In the genomic region with DNA sequence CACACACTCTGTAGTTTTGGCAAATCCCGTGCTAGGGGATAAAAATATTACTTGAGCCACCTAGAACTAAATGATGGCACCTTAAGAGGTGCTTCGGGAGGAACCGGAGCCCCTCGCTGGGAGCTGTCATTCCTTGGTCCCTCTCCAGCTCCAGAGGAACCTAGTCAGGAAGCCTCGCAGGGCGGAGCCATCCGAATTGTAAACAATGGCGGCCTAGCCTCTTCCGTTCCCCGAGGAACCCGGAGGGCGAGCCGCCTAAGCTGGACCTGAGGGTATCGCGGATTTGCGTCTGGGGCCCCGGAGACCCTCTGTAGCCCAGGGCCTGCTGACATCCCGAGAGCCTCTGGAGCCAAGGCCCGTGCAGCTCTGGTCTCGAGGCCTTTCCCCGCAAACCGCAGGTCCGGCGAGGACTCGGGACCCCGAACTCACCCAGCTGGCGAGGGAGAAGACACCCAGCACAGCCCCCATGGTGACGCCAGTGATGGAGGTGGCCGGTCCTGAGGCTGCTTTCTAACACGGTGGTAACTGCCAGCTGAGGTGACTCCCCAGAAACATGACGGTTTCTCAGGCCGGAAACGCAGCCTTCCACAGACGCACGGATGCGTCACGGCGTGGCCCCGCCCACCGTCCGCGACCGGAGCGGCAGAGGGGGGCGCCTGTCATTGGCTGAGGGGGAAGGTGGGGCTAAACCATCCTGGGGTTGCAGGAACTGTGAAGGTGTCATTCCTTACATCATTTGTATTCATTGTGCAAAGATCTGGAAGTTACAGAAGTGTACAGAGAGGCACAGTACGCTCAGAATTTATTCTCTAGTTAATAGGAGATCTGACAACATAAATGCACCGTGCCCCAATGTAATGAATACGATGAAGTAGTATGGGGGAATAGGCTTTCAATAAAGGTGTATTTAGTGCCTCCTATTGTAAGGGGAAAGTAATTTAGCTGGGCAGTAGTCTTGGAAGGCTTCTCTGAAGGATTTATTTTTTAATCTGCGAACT, we compare ENCODE assay signal across 8 cellular contexts. TPM values are rescaled to one million over a fixed set of nuclear protein-coding genes. Genes with fewer than 3 reads are reported as not detected.
DNase-seq lines count a peak whose midpoint lies in the region; ATAC-seq and TF ChIP-seq lines count a peak whose summit lies in the region.

Gene SERINC3 (minus strand): TSS at position 587 of the 998 bp plus-strand sequence. CDS start 119 bp downstream, at position 468.

- ATAC-seq in GM21723 (IDR thresholded peaks at IDR 0.05; ENCODE audit: unreplicated experiment) (peak; percentile 93), Panc1 (peak; percentile 99)
- ATAC-seq in activated T-cell treated with anti-CD3 and anti-CD28 coated beads, Interleukin-2, amount 50 U/mL, for 4 hours, result peak; percentile 99 to 100

- H3K4me3 Mint-ChIP-seq in activated T-cell treated with anti-CD3 and anti-CD28 coated beads, Interleukin-2, amount 50 U/mL, for 4 hours, result peak within 1 kb of the TSS; percentile 89

- intact Hi-C loops in Panc1 (cut with micrococcal nuclease; ENCODE audit: unreplicated experiment), result no loop called here

- POLR2A ChIA-PET in Panc1 (lab: Charles Lee), result interaction anchor here (0.6 kb wide), 3 partner anchors 18 to 81 kb away, joined by 3 to 5 read pairs (median 3); no protein-coding TSS in a partner anchor

- H2AFZ ChIP-seq in KMS-11 (ENCODE audit: low read depth), result peak within 1 kb of the TSS; percentile 53

- H3K4me3 ChIP-seq in KMS-11 (IDR thresholded peaks at IDR 0.05; ENCODE audit: insufficient read depth, low read depth, low read length) (no peak within 1 kb of the TSS), Panc1 (ENCODE audit: low read depth in 2 of 2, low read length in 2 of 2) (peak within 1 kb of the TSS; percentile 94 to 96), mucosa of stomach (ENCODE audit: low read length) (peak within 1 kb of the TSS; percentile 92)

- H3K27ac ChIP-seq in KMS-11 (peak within 1 kb of the TSS; percentile 58), Panc1 (ENCODE audit: low read length) (peak within 1 kb of the TSS; percentile 92)

- H3K9me3 Mint-ChIP-seq in activated T-cell treated with anti-CD3 and anti-CD28 coated beads, Interleukin-2, amount 50 U/mL, for 4 hours, result no peaks in the 10 kb centered on the region

- DNase-seq in DMS53 treated with DMSO at 0.1 percent for 48 hours (lab: John Stamatoyannopoulos, UW; ENCODE audit: unreplicated experiment), result peak; percentile 94
- peak; percentile 87 for DNase-seq in Panc1 (ENCODE audit: low read depth, low spot score)
- DNase-seq in activated T-cell treated with anti-CD3 and anti-CD28 coated beads, Interleukin-2, amount 50 U/mL, for 4 hours, result peak; percentile 96
- DNase-seq in erythroblast (lab: John Stamatoyannopoulos, UW), result peak; percentile 97 to 99
- peak; percentile 94 to 96 for DNase-seq in stimulated activated CD8-positive, alpha-beta memory T cell treated with anti-CD3 and anti-CD28 coated beads, Interleukin-7, amount 100 ng/mL, for 1 hour (ENCODE audit: low read depth in 2 of 2)

- H3K9me3 ChIP-seq in Panc1 (ENCODE audit: control insufficient read depth, insufficient read depth, low read depth, low read length) (no peaks in the 10 kb centered on the region), mucosa of stomach (ENCODE audit: control insufficient read depth, low read length) (no peaks in the 10 kb centered on the region)

- H3K4me2 ChIP-seq in KMS-11, result peak within 1 kb of the TSS; percentile 92

- H3K4me1 Mint-ChIP-seq in activated T-cell treated with anti-CD3 and anti-CD28 coated beads, Interleukin-2, amount 50 U/mL, for 4 hours (ENCODE audit: low read depth), result peaks cover 56% of the 10 kb centered on the region

- CTCF ChIA-PET in Panc1 (lab: Charles Lee), result interaction anchor here (0.5 to 1.0 kb wide), 3 partner anchors 11 to 159 kb away, joined by 3 to 4 read pairs (median 4); no protein-coding TSS in a partner anchor

- peaks cover 21% of the 10 kb centered on the region for H3K4me1 ChIP-seq in KMS-11 (ENCODE audit: low read depth, poor library complexity, severe bottlenecking)
- H3K4me1 ChIP-seq in Panc1 (ENCODE audit: control insufficient read depth, insufficient read depth, low read length), result peaks cover 7% of the 10 kb centered on the region; the same call in 1 of the 2 replicates
- H3K4me1 ChIP-seq in mucosa of stomach (ENCODE audit: control insufficient read depth, insufficient read depth, low read length), result peaks cover 15% of the 10 kb centered on the region

- peaks cover 1% of the 10 kb centered on the region for H3K27me3 Mint-ChIP-seq in activated T-cell treated with anti-CD3 and anti-CD28 coated beads, Interleukin-2, amount 50 U/mL, for 4 hours (ENCODE audit: low read depth)

- H3K36me3 Mint-ChIP-seq in activated T-cell treated with anti-CD3 and anti-CD28 coated beads, Interleukin-2, amount 50 U/mL, for 4 hours (ENCODE audit: insufficient read depth), result peaks cover 3% of the 10 kb centered on the region

- H3K27me3 ChIP-seq in KMS-11 (ENCODE audit: insufficient read depth, low read depth), result no peaks in the 10 kb centered on the region; the same call in 1 of the 2 replicates
- H3K27me3 ChIP-seq in Panc1 (ENCODE audit: control insufficient read depth, insufficient read depth, low read length), result no peaks in the 10 kb centered on the region
- H3K27me3 ChIP-seq in mucosa of stomach (ENCODE audit: control insufficient read depth, insufficient read depth, low read length), result no peaks in the 10 kb centered on the region

- BruUV-seq in Panc1 (replicated peaks; lab: Mats Ljungman, UMichigan), result no TSS peak

- TF ChIP-seq CTCF in KMS-11 (conservative IDR thresholded peaks at IDR 0.05; ENCODE audit: low read depth, low read length) (peak; percentile 46), Panc1 (IDR thresholded peaks at IDR 0.05) (no peak)

- peak; percentile 97 for TF ChIP-seq POLR2A in erythroblast (IDR thresholded peaks at IDR 0.05; ENCODE audit: low read length)

- H3K36me3 ChIP-seq in KMS-11 (ENCODE audit: insufficient read depth) (no peaks in the 10 kb centered on the region), Panc1 (ENCODE audit: control insufficient read depth, insufficient read depth, low read length) (no peaks in the 10 kb centered on the region; the same call in 1 of the 2 replicates), mucosa of stomach (ENCODE audit: control insufficient read depth, insufficient read depth, low read length) (no peaks in the 10 kb centered on the region)

- H3K79me2 ChIP-seq in KMS-11 (ENCODE audit: insufficient read depth, low read depth), result peaks cover 47% of the 10 kb centered on the region

- in situ Hi-C loops in Panc1 (cut with HindIII; ENCODE audit: low pct_unique_long_range_greater_than_20kb, low sequenced_read_pairs), result no loop called here

- H4K20me1 ChIP-seq in KMS-11 (ENCODE audit: insufficient read depth), result no peaks in the 10 kb centered on the region; the same call in 1 of the 2 replicates

- H3K9ac ChIP-seq in KMS-11 (peak within 1 kb of the TSS; percentile 67; the same call in 1 of the 2 replicates), mucosa of stomach (ENCODE audit: low read length) (peak within 1 kb of the TSS; percentile 99)

RNA-seq across cellular contexts. Expression of gene SERINC3, which starts in this region (rescaled TPM):
- total RNA-seq in Panc1 (2021; ENCODE audit: unreplicated experiment), result 76.4 TPM
- 90.5 TPM for polyA plus RNA-seq in Panc1 (2012; ENCODE audit: insufficient read length)
- total RNA-seq in activated T-cell treated with anti-CD3 and anti-CD28 coated beads, Interleukin-2, amount 50 U/mL, for 4 hours, result 10 to 100 TPM; 34.6 to 44.1 (median 37.9) TPM
